9 cellular contexts compared by ENCODE assay signal in genomic region chr9:119968837-119969707, GRCh38.
DNase-seq lines count a peak whose midpoint lies in the region; ATAC-seq and TF ChIP-seq lines count a peak whose summit lies in the region.
"Had no signal": no experiment of that assay in that cellular context is flagged by ENCODE, and none has a peak within 500 bp of the region (broad histone marks: within the 10 kb centered on the region; RNA-seq: fewer than 3 reads in every experiment).

No MANE protein-coding gene starts in this region.

- WGBS in GM23248 (ENCODE audit: low coverage in 1 of 2, low lambda C conversion rate in 2 of 2, missing lambda C conversion rate in 2 of 2), 2 experiments: 32% methylated on average over 16 to 17 of the region's 17 CpGs
- 34 to 36% (median 34%) methylated on average over 17 of the region's 17 CpGs for WGBS in heart left ventricle, 4 donors

- no peaks in the 10 kb centered on the region for H3K9me3 Mint-ChIP-seq in activated naive CD8-positive, alpha-beta T cell treated with anti-CD3 and anti-CD28 coated beads for 36 hours
- H3K9me3 Mint-ChIP-seq in progenitor cell of endocrine pancreas (ENCODE audit: low read depth): no peaks in the 10 kb centered on the region
- H3K9me3 Mint-ChIP-seq: dendritic cell treated with granulocyte-macrophage colony-stimulating factor and Interleukin-4, amounts not matched to agents 40 ng/mL and 50 ng/mL, for 4 days had no signal

- H3K4me1 Mint-ChIP-seq in activated naive CD8-positive, alpha-beta T cell treated with anti-CD3 and anti-CD28 coated beads for 36 hours: no peaks in the 10 kb centered on the region
- H3K4me1 Mint-ChIP-seq in progenitor cell of endocrine pancreas (ENCODE audit: low read depth): peaks cover 1% of the 10 kb centered on the region

- H3K79me2 ChIP-seq in GM23248 (ENCODE audit: insufficient read depth) (no peaks in the 10 kb centered on the region), KMS-11 (ENCODE audit: insufficient read depth, low read depth) (no peaks in the 10 kb centered on the region)

- H3K4me1 ChIP-seq in GM23248 (ENCODE audit: insufficient read depth) (peaks cover 21% of the 10 kb centered on the region), KMS-11 (ENCODE audit: low read depth, poor library complexity, severe bottlenecking) (no peaks in the 10 kb centered on the region), heart left ventricle (peaks cover 0 to 10% (median under 1%) of the 10 kb centered on the region in 12 donors)

- H3K27ac ChIP-seq in GM23248 (no peak overlapping the region), KMS-11 (no peak overlapping the region), heart left ventricle (no peak overlapping the region)

- peak; percentile 64 for DNase-seq in GM10266 (ENCODE audit: extremely low spot score)
- DNase-seq in GM23248: peak; percentile 94
- DNase-seq in RPMI7951 (ENCODE audit: low read depth): peak; percentile 66
- peak; percentile 29 for DNase-seq in activated naive CD8-positive, alpha-beta T cell treated with anti-CD3 and anti-CD28 coated beads for 36 hours
- DNase-seq in heart left ventricle: peak; percentile 63 to 84 (median 75)
- DNase-seq in progenitor cell of endocrine pancreas (ENCODE audit: low spot score, unreplicated experiment): peak; percentile 65
- DNase-seq in GF-D8 (lab: John Stamatoyannopoulos, UW): no peak

- H2AFZ ChIP-seq in GM23248 (peak overlapping the region; percentile 51), KMS-11 (ENCODE audit: low read depth) (no peak overlapping the region)

- H3K4me3 ChIP-seq in GM23248: no peak overlapping the region
- no peak overlapping the region for H3K4me3 ChIP-seq in KMS-11 (IDR thresholded peaks at IDR 0.05; ENCODE audit: insufficient read depth, low read depth, low read length)
- no peak overlapping the region for H3K4me3 ChIP-seq in heart left ventricle

- peak overlapping the region; percentile 14 for H3K4me2 ChIP-seq in GM23248 (ENCODE audit: unreplicated experiment)
- no peak overlapping the region for H3K4me2 ChIP-seq in KMS-11

- no peak overlapping the region for H3K9ac ChIP-seq in GM23248
- no peak overlapping the region for H3K9ac ChIP-seq in KMS-11

- no peak overlapping the region for H3K4me3 Mint-ChIP-seq in activated naive CD8-positive, alpha-beta T cell treated with anti-CD3 and anti-CD28 coated beads for 36 hours
- no peak overlapping the region for H3K4me3 Mint-ChIP-seq in progenitor cell of endocrine pancreas (ENCODE audit: low read depth)
- H3K4me3 Mint-ChIP-seq: dendritic cell treated with granulocyte-macrophage colony-stimulating factor and Interleukin-4, amounts not matched to agents 40 ng/mL and 50 ng/mL, for 4 days had no signal

- no peak for TF ChIP-seq POLR2A in heart left ventricle (IDR thresholded peaks at IDR 0.05)

- H3F3A ChIP-seq in GM23248 (ENCODE audit: insufficient read depth): no peaks in the 10 kb centered on the region

- H3K9me2 ChIP-seq in GM23248 (ENCODE audit: insufficient read depth): no peaks in the 10 kb centered on the region

- in situ Hi-C loops in GM23248 (cut with MboI): loop anchor here (25.0 kb wide), 1 partner anchor 407 kb away; no protein-coding TSS in a partner anchor

- H3K27me3 ChIP-seq in GM23248 (replicated peaks; ENCODE audit: insufficient read depth) (no peaks in the 10 kb centered on the region), KMS-11 (ENCODE audit: insufficient read depth, low read depth) (no peaks in the 10 kb centered on the region), heart left ventricle (peaks cover 0 to 7% (median 0%) of the 10 kb centered on the region in 9 donors)

- peak; percentile 75 to 94 (median 88) for ATAC-seq in heart left ventricle

- peaks cover 25% of the 10 kb centered on the region for H3K27me3 Mint-ChIP-seq in activated naive CD8-positive, alpha-beta T cell treated with anti-CD3 and anti-CD28 coated beads for 36 hours
- H3K27me3 Mint-ChIP-seq in progenitor cell of endocrine pancreas: peaks cover 22% of the 10 kb centered on the region

- H3K9me3 ChIP-seq in GM23248 (ENCODE audit: low read depth) (no peaks in the 10 kb centered on the region), heart left ventricle (no peaks in the 10 kb centered on the region)

- no peak overlapping the region for H3K27ac Mint-ChIP-seq in activated naive CD8-positive, alpha-beta T cell treated with anti-CD3 and anti-CD28 coated beads for 36 hours
- H3K27ac Mint-ChIP-seq in progenitor cell of endocrine pancreas: no peak overlapping the region
- H3K27ac Mint-ChIP-seq: dendritic cell treated with granulocyte-macrophage colony-stimulating factor and Interleukin-4, amounts not matched to agents 40 ng/mL and 50 ng/mL, for 4 days had no signal

- TF ChIP-seq CTCF in GM10266 (IDR thresholded peaks at IDR 0.05; ENCODE audit: control insufficient read depth, insufficient read depth, low read depth, missing control alignments) (peak; percentile 96), KMS-11 (conservative IDR thresholded peaks at IDR 0.05; ENCODE audit: low read depth, low read length) (peak; percentile 92), heart left ventricle (IDR thresholded peaks at IDR 0.05) (peak; percentile 77 to 93 (median 88)), progenitor cell of endocrine pancreas (IDR thresholded peaks at IDR 0.05; ENCODE audit: unreplicated experiment) (peak; percentile 92)

- no peaks in the 10 kb centered on the region for H4K20me1 ChIP-seq in GM23248 (ENCODE audit: insufficient read depth)
- no peaks in the 10 kb centered on the region for H4K20me1 ChIP-seq in KMS-11 (ENCODE audit: insufficient read depth)

- intact Hi-C loops in heart left ventricle (cut with DNase I): loop anchor here in 9 of 10 donors (1.0 to 10.0 kb wide), 8 partner anchors 376 to 508 kb away; no protein-coding TSS in a partner anchor

- no peaks in the 10 kb centered on the region for H3K36me3 Mint-ChIP-seq in activated naive CD8-positive, alpha-beta T cell treated with anti-CD3 and anti-CD28 coated beads for 36 hours
- H3K36me3 Mint-ChIP-seq in progenitor cell of endocrine pancreas (ENCODE audit: insufficient read depth): no peaks in the 10 kb centered on the region

- no peaks in the 10 kb centered on the region for H3K36me3 ChIP-seq in GM23248 (ENCODE audit: low read depth)
- no peaks in the 10 kb centered on the region for H3K36me3 ChIP-seq in KMS-11 (ENCODE audit: insufficient read depth)
- no peaks in the 10 kb centered on the region for H3K36me3 ChIP-seq in heart left ventricle
